Comparison of ENCODE assay signal across 1 cellular context in the genomic region with DNA sequence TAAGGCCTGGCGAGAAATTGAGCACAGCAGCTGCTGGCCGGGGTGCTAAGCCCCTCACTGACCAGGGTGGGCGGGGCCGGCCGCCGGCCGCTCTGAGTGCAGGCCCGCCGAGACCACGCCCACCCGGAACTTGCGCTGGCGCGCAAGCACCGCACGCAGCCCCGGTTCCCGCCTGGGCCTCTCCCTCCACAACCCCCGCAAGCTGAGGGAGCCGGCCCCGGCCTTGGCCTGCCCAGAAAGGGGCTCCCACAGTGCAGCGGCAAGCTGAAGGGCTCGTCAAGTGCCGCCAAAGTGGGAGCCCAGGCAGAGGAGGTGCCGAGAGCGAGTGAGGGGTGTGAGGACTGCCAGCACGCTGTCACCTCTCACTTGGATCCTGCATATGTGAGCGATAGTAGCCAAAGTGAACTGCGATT.
TF ChIP-seq lines count a peak whose summit lies in the region.

No MANE protein-coding gene starts in this region.

TF ChIP-seq in WTC11, 78 proteins besides CTCF, POLR2A, EP300 and RAD21 (continued from another document):
- TF ChIP-seq, protein P1, sequence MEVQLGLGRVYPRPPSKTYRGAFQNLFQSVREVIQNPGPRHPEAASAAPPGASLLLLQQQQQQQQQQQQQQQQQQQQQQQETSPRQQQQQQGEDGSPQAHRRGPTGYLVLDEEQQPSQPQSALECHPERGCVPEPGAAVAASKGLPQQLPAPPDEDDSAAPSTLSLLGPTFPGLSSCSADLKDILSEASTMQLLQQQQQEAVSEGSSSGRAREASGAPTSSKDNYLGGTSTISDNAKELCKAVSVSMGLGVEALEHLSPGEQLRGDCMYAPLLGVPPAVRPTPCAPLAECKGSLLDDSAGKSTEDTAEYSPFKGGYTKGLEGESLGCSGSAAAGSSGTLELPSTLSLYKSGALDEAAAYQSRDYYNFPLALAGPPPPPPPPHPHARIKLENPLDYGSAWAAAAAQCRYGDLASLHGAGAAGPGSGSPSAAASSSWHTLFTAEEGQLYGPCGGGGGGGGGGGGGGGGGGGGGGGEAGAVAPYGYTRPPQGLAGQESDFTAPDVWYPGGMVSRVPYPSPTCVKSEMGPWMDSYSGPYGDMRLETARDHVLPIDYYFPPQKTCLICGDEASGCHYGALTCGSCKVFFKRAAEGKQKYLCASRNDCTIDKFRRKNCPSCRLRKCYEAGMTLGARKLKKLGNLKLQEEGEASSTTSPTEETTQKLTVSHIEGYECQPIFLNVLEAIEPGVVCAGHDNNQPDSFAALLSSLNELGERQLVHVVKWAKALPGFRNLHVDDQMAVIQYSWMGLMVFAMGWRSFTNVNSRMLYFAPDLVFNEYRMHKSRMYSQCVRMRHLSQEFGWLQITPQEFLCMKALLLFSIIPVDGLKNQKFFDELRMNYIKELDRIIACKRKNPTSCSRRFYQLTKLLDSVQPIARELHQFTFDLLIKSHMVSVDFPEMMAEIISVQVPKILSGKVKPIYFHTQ (CRISPR knock-in tag; IDR thresholded peaks at IDR 0.05), result no peak
- TF ChIP-seq, protein P2, sequence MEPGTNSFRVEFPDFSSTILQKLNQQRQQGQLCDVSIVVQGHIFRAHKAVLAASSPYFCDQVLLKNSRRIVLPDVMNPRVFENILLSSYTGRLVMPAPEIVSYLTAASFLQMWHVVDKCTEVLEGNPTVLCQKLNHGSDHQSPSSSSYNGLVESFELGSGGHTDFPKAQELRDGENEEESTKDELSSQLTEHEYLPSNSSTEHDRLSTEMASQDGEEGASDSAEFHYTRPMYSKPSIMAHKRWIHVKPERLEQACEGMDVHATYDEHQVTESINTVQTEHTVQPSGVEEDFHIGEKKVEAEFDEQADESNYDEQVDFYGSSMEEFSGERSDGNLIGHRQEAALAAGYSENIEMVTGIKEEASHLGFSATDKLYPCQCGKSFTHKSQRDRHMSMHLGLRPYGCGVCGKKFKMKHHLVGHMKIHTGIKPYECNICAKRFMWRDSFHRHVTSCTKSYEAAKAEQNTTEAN (CRISPR knock-in tag; IDR thresholded peaks at IDR 0.05), result no peak
